12 cellular contexts compared by ENCODE assay signal in genomic region chr4:163482197-163482596, GRCh38.
DNase-seq lines count a peak whose midpoint lies in the region; ATAC-seq and TF ChIP-seq lines count a peak whose summit lies in the region.
"Had no signal": no experiment of that assay in that cellular context is flagged by ENCODE, and none has a peak within 500 bp of the region (broad histone marks: within the 10 kb centered on the region; RNA-seq: fewer than 3 reads in every experiment).

No MANE protein-coding gene starts in this region.

- H3K4me3 ChIP-seq in GM06990 (replicated peaks; ENCODE audit: low read depth, low read length): no peak overlapping the region

- H3K36me3 ChIP-seq in GM06990 (ENCODE audit: control insufficient read depth, insufficient read depth, low read length): no peaks in the 10 kb centered on the region

- H3K27me3 ChIP-seq in GM06990 (replicated peaks; ENCODE audit: control insufficient read depth, insufficient read depth, low read length): no peaks in the 10 kb centered on the region

- no peak for TF ChIP-seq CTCF in GM06990 (IDR thresholded peaks at IDR 0.05; ENCODE audit: insufficient read depth, low read length, poor library complexity, severe bottlenecking)

- DNase-seq in GM06990 (ENCODE audit: extremely low read depth, insufficient read length) (peak; percentile 25), NOMO-1 treated with dmso at 0.1 percent for 144 hours (lab: John Stamatoyannopoulos, UW; ENCODE audit: unreplicated experiment) (peak; percentile 65), activated T-cell treated with anti-CD3 and anti-CD28 coated beads for 4 hours (no peak), OCI-M1 (lab: John Stamatoyannopoulos, UW) (no peak)
- no peak for DNase-seq in NK-92 treated with Interleukin-12 subunit alpha and Interleukin-12 subunit beta, amount 100 ng/mL, for 24 hours (lab: John Stamatoyannopoulos, UW)
- no peak for DNase-seq in activated naive CD4-positive, alpha-beta T cell (lab: John Stamatoyannopoulos, UW)
- DNase-seq: activated CD4-positive, CD25-positive, alpha-beta regulatory T cell; activated gamma-delta T cell; DMS79 treated with DMSO at 0.1 percent for 48 hours; left cardiac atrium had no signal

- peak; percentile 53 for ATAC-seq in GM21360 (IDR thresholded peaks at IDR 0.05; ENCODE audit: unreplicated experiment)
- ATAC-seq in HG03025 (IDR thresholded peaks at IDR 0.05; ENCODE audit: low FRiP score, unreplicated experiment): peak; percentile 89
- ATAC-seq: left cardiac atrium had no signal

Comparison
In these comparisons a context has a peak if more than half of its experiments do, and no peak if none do; other contexts are left out.
1. DNase-seq: peak in GM06990 (single experiment) and NOMO-1 treated with dmso at 0.1 percent for 144 hours (single experiment); none in NK-92 treated with Interleukin-12 subunit alpha and Interleukin-12 subunit beta, amount 100 ng/mL, for 24 hours (single experiment), activated naive CD4-positive, alpha-beta T cell (0 of 4), activated T-cell treated with anti-CD3 and anti-CD28 coated beads for 4 hours (single experiment) and OCI-M1 (single experiment).